27 cellular contexts compared by ENCODE assay signal in genomic region chr5:170368593-170368992, GRCh38. TPM values are rescaled to one million over a fixed set of nuclear protein-coding genes. Genes with fewer than 3 reads are reported as not detected.
"Had no signal": no experiment of that assay in that cellular context is flagged by ENCODE, and none has a peak within 500 bp of the region (broad histone marks: within the 10 kb centered on the region; RNA-seq: fewer than 3 reads in every experiment).

No MANE protein-coding gene starts in this region.

- H3K4me3 Mint-ChIP-seq: immature natural killer cell; mesothelial cell of epicardium; naive B cell; natural killer cell; nephron progenitor cell; neural progenitor cell; stimulated activated naive B cell treated with anti-CD40 and anti-IgM and Interleukin-4, amounts not matched to agents 10 μg/mL and 1 μg/mL and 100 μg/mL, for 72 hours had no signal

- H3K27ac Mint-ChIP-seq: immature natural killer cell; mesothelial cell of epicardium; natural killer cell; nephron progenitor cell; neural progenitor cell; progenitor cell of endocrine pancreas; stimulated activated naive B cell treated with anti-CD40 and anti-IgM and Interleukin-4, amounts not matched to agents 10 μg/mL and 1 μg/mL and 100 μg/mL, for 72 hours had no signal

- H3K4me1 Mint-ChIP-seq: immature natural killer cell; mesothelial cell of epicardium; naive B cell; natural killer cell; neural progenitor cell; stimulated activated naive B cell treated with anti-CD40 and anti-IgM and Interleukin-4, amounts not matched to agents 10 μg/mL and 1 μg/mL and 100 μg/mL, for 72 hours had no signal

- H3K9me3 Mint-ChIP-seq: immature natural killer cell; mesothelial cell of epicardium; naive B cell; natural killer cell; nephron progenitor cell; neural progenitor cell; stimulated activated naive B cell treated with anti-CD40 and anti-IgM and Interleukin-4, amounts not matched to agents 10 μg/mL and 1 μg/mL and 100 μg/mL, for 72 hours had no signal

- ATAC-seq: left colon; left lung; natural killer cell; right lobe of liver; stimulated activated naive B cell treated with anti-CD40 and anti-IgM and Interleukin-4, amounts not matched to agents 10 μg/mL and 1 μg/mL and 100 μg/mL, for 72 hours; stimulated activated naive CD8-positive, alpha-beta T cell treated with anti-CD3 and anti-CD28 coated beads, Interleukin-15, Interleukin-2, amounts not matched to agents 100 U/mL and 50 U/mL, for 24 hours had no signal

- H3K36me3 Mint-ChIP-seq: mesothelial cell of epicardium; naive B cell; natural killer cell; neural progenitor cell; stimulated activated naive B cell treated with anti-CD40 and anti-IgM and Interleukin-4, amounts not matched to agents 10 μg/mL and 1 μg/mL and 100 μg/mL, for 72 hours had no signal

- DNase-seq: hypothalamus; immature natural killer cell; kidney; left colon; left lung; lower lobe of right lung; mammary epithelial cell; mesendoderm; naive B cell; natural killer cell; nephron progenitor cell; occipital lobe; right lobe of liver; stimulated activated CD4-positive, alpha-beta T cell treated with anti-CD3 and anti-CD28 coated beads, Interleukin-12 subunit alpha, Interleukin-12 subunit beta, amount 100 ng/mL, for 4 hours; stimulated activated CD4-positive, alpha-beta T cell treated with anti-CD3 and anti-CD28 coated beads, Interleukin-15, amount 100 ng/mL, for 24 hours; stimulated activated CD4-positive, alpha-beta T cell treated with anti-CD3 and anti-CD28 coated beads, Interleukin-2, amount 100 ng/mL, for 24 hours; stimulated activated CD4-positive, alpha-beta T cell treated with anti-CD3 and anti-CD28 coated beads, Interleukin-4, amount 100 ng/mL, for 1 hour; stimulated activated naive B cell treated with anti-CD40 and anti-IgM and Interleukin-4, amounts not matched to agents 10 μg/mL and 1 μg/mL and 100 μg/mL, for 72 hours; stimulated activated naive CD8-positive, alpha-beta T cell treated with anti-CD3 and anti-CD28 coated beads, Interleukin-15, Interleukin-2, amounts not matched to agents 100 U/mL and 50 U/mL, for 24 hours; stomach; testis; thyroid gland; transverse colon; upper lobe of left lung had no signal

RNA-seq across cellular contexts. Expression of gene KCNMB1, which starts 20.6 kb away (rescaled TPM):
- polyA plus RNA-seq: mammary epithelial cell had no signal
